Comparison of ENCODE assay signal across 9 cellular contexts in the genomic region with DNA sequence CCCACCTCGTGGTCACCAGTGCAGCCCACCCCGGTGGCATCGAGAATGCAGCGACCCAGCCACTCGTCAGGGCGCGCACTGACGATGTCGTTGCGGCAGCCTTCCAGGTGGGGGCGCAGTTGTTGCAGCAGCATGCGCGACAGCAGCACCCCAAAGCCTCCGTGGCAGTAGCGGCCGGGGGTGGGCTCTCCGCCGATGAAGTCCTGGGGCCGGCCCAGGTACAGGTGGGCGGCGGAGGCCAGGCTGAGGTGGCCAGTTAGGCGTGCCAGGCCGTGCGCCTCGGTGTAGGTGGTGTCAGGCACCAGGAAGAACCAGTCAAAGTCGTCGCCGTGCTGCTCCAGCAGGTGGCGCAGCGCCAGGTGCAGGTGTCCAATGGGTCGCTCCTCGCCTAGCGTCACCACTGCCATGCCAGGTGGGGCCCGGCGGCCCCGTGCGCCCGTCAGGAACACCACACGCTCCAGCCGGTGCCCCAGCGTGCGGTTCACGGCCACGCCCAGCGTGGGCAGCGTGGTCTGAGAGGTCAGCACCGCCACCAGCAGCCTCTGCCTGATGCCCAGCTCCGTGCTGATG. TPM values are rescaled to one million over a fixed set of nuclear protein-coding genes. Genes with fewer than 3 reads are reported as not detected.
A peak's percentile ranks its signal among the peaks of the same experiment; 100 is the strongest.
DNase-seq lines count a peak whose midpoint lies in the region; ATAC-seq and TF ChIP-seq lines count a peak whose summit lies in the region.
"Had no signal": no experiment of that assay in that cellular context is flagged by ENCODE, and none has a peak within 500 bp of the region (broad histone marks: within the 10 kb centered on the region; RNA-seq: fewer than 3 reads in every experiment).

No MANE protein-coding gene starts in this region.

- H3K4me3 ChIP-seq in HAP-1 (peak overlapping the region; percentile 67), Loucy (ENCODE audit: low read length, poor library complexity, severe bottlenecking) (peak overlapping the region; percentile 71), rectal smooth muscle tissue (ENCODE audit: low read length) (peak overlapping the region; percentile 55), aorta (ENCODE audit: low read length in 2 of 2) (no peak overlapping the region)

- no peaks in the 10 kb centered on the region for H3K9me2 ChIP-seq in Loucy (replicated peaks; ENCODE audit: low read depth, low read length)

- H3K36me3 ChIP-seq in HAP-1 (replicated peaks) (peaks cover 19% of the 10 kb centered on the region), Loucy (ENCODE audit: insufficient read depth, low read length) (no peaks in the 10 kb centered on the region), rectal smooth muscle tissue (ENCODE audit: control insufficient read depth, insufficient read depth, low read length) (peaks cover 3% of the 10 kb centered on the region), aorta (ENCODE audit: control insufficient read depth in 1 of 2, insufficient read depth in 2 of 2, low read length in 1 of 2) (peaks cover 0 to 2% of the 10 kb centered on the region in 2 donors)

- no peak overlapping the region for H3K27ac ChIP-seq in rectal smooth muscle tissue (ENCODE audit: low read depth, low read length)
- H3K27ac ChIP-seq in aorta (ENCODE audit: low read depth in 1 of 2, low read length in 2 of 2): no peak overlapping the region

- H3K4me2 ChIP-seq in Loucy (ENCODE audit: low read depth, low read length, poor library complexity, severe bottlenecking): peak overlapping the region; percentile 85

- H3K9ac ChIP-seq in Loucy (ENCODE audit: low read depth, low read length, poor library complexity, severe bottlenecking) (no peak overlapping the region), rectal smooth muscle tissue (ENCODE audit: low read length) (no peak overlapping the region)

- H3K4me1 ChIP-seq in HAP-1 (peaks cover 8% of the 10 kb centered on the region; the same call in 1 of the 2 replicates), Loucy (ENCODE audit: insufficient read depth, low read length, poor library complexity, severe bottlenecking) (peaks cover 10% of the 10 kb centered on the region), rectal smooth muscle tissue (ENCODE audit: control insufficient read depth, insufficient read depth, low read length) (peaks cover 4% of the 10 kb centered on the region), aorta (ENCODE audit: control insufficient read depth in 1 of 2, insufficient read depth in 2 of 2, low read length in 2 of 2) (no peaks in the 10 kb centered on the region)

- ATAC-seq in Right ventricle myocardium superior (ENCODE audit: poor library complexity) (peak; percentile 33), aorta (ENCODE audit: low FRiP score) (no peak)

- DNase-seq in G401 (ENCODE audit: low spot score) (peak; percentile 83), HAP-1 (ENCODE audit: low spot score in 2 of 2) (peak; percentile 56 to 91), SK-MEL-5 (ENCODE audit: low read depth, low spot score) (peak; percentile 74), Right ventricle myocardium superior (peak; percentile 88), aorta (peak; percentile 81 to 92)
- peak; percentile 89 for DNase-seq in activated naive CD4-positive, alpha-beta T cell treated with anti-CD3 and anti-CD28 coated beads, Interleukin-2, amount 50 U/mL, for 16 hours

- H3K9me3 ChIP-seq in HAP-1: no peaks in the 10 kb centered on the region
- no peaks in the 10 kb centered on the region for H3K9me3 ChIP-seq in Loucy (ENCODE audit: insufficient read depth, low read depth, low read length)
- H3K9me3 ChIP-seq in aorta (ENCODE audit: control insufficient read depth, low read length): no peaks in the 10 kb centered on the region

- H3K27me3 ChIP-seq in HAP-1 (ENCODE audit: low read depth) (no peaks in the 10 kb centered on the region), Loucy (ENCODE audit: insufficient read depth, low read length, poor library complexity, severe bottlenecking) (no peaks in the 10 kb centered on the region), rectal smooth muscle tissue (ENCODE audit: control insufficient read depth, insufficient read depth, low read length) (no peaks in the 10 kb centered on the region), aorta (ENCODE audit: control insufficient read depth in 1 of 2, insufficient read depth in 2 of 2, low read length in 1 of 2) (no peaks in the 10 kb centered on the region)

- in situ Hi-C loops in G401 (cut with HindIII; ENCODE audit: low sequenced_read_pairs) (no loop called here), HAP-1 (cut with MboI; ENCODE audit: low sequenced_read_pairs) (loop anchor here (5.0 kb wide), 1 partner anchor 101 kb away; no protein-coding TSS in a partner anchor), SK-MEL-5 (cut with HindIII; ENCODE audit: low pct_unique_long_range_greater_than_20kb, low sequenced_read_pairs) (no loop called here)

- no peaks in the 10 kb centered on the region for H3F3A ChIP-seq in Loucy (ENCODE audit: low read depth)

- intact Hi-C loops in Right ventricle myocardium superior (cut with DNase I): loop anchor here (5.0 kb wide), 2 partner anchors 101 to 146 kb away; no protein-coding TSS in a partner anchor
- intact Hi-C loops in aorta (cut with DNase I): loop anchor here (2.0 to 5.0 kb wide), 4 partner anchors 43 to 149 kb away; a partner anchor contains a TSS

- H4K20me1 ChIP-seq in Loucy (ENCODE audit: insufficient read depth, low read length, poor library complexity, severe bottlenecking): peaks cover 7% of the 10 kb centered on the region

- peak; percentile 100 for TF ChIP-seq CTCF in Loucy (conservative IDR thresholded peaks at IDR 0.05; ENCODE audit: low read length)

- no peaks in the 10 kb centered on the region for H3K79me2 ChIP-seq in Loucy (ENCODE audit: insufficient read depth, low read length)

- WGBS in aorta, 2 donors: 17 to 18% methylated on average over 44 to 48 of the region's 48 CpGs

- peak overlapping the region; percentile 69; the same call in 1 of the 2 replicates for H2AFZ ChIP-seq in Loucy (ENCODE audit: low read length)

RNA-seq across cellular contexts. Expression of a gene that starts 1.9 kb away (rescaled TPM):
- 87.3 and 89.2 TPM in 2 replicates for total RNA-seq in G401 (2014; rRNA removed; shearing (Covaris generic))
- total RNA-seq in SK-MEL-5 (2014; rRNA removed; shearing (Covaris generic)): 93.9 and 111 TPM in 2 replicates
- 319 and 330 TPM in 2 replicates for polyA plus RNA-seq in SK-MEL-5 (2015; cell fraction: cytosol; rRNA removed)
- polyA plus RNA-seq in SK-MEL-5 (2015; cell fraction: nucleus; rRNA removed): 28.6 and 45.7 TPM in 2 replicates
- 85.9 TPM for total RNA-seq in Right ventricle myocardium superior
- total RNA-seq in aorta: 10 to 100 TPM; 75.7 to 81.2 TPM
- polyA plus RNA-seq in aorta: 10 to 100 TPM; 20.0 to 70.6 TPM

RNA-seq across cellular contexts. Expression of a gene that starts 2.1 kb away (rescaled TPM):
- total RNA-seq in G401 (2014; rRNA removed; shearing (Covaris generic)): 9.0 and 11.1 TPM in 2 replicates
- 2.1 TPM in 2 replicates for total RNA-seq in SK-MEL-5 (2014; rRNA removed; shearing (Covaris generic))
- polyA plus RNA-seq in SK-MEL-5 (2015; cell fraction: cytosol; rRNA removed): 3.1 and 4.7 TPM in 2 replicates
- polyA plus RNA-seq in SK-MEL-5 (2015; cell fraction: nucleus; rRNA removed): 9.8 and 10.0 TPM in 2 replicates
- 2.6 TPM for total RNA-seq in Right ventricle myocardium superior
- total RNA-seq in aorta: 1 to 10 TPM; 1.7 to 2.3 TPM
- 1 to 10 TPM in 1 of 2 donors, not detected in 1; 7.4 TPM for polyA plus RNA-seq in aorta

RNA-seq across cellular contexts. Expression of a gene that starts 27.4 kb away (rescaled TPM):
- 0.25 TPM in 1 of 2 replicates, not detected in the other for total RNA-seq in G401 (2014; rRNA removed; shearing (Covaris generic))
- not detected in 2 replicates for total RNA-seq in SK-MEL-5 (2014; rRNA removed; shearing (Covaris generic))
- polyA plus RNA-seq in SK-MEL-5 (2015; cell fraction: cytosol; rRNA removed): not detected in 2 replicates
- polyA plus RNA-seq in SK-MEL-5 (2015; cell fraction: nucleus; rRNA removed): 0.95 and 6.4 TPM in 2 replicates
- total RNA-seq in Right ventricle myocardium superior (not detected), aorta (under 1 TPM; 0.29 to 0.42 TPM)
- polyA plus RNA-seq in aorta: under 1 TPM in 1 of 2 donors, not detected in 1; 0.26 TPM

RNA-seq across cellular contexts. Expression of a gene that starts 29.6 kb away (rescaled TPM):
- 106 and 117 TPM in 2 replicates for total RNA-seq in G401 (2014; rRNA removed; shearing (Covaris generic))
- total RNA-seq in SK-MEL-5 (2014; rRNA removed; shearing (Covaris generic)): 30.7 and 34.7 TPM in 2 replicates
- polyA plus RNA-seq in SK-MEL-5 (2015; cell fraction: cytosol; rRNA removed): 39.8 and 46.7 TPM in 2 replicates
- 142 and 151 TPM in 2 replicates for polyA plus RNA-seq in SK-MEL-5 (2015; cell fraction: nucleus; rRNA removed)
- 165 TPM for total RNA-seq in Right ventricle myocardium superior
- 10 to 100 TPM; 65.3 to 76.7 TPM for total RNA-seq in aorta
- polyA plus RNA-seq in aorta: 100 to 1,000 TPM in 1 of 2 donors, 10 to 100 TPM in 1; 17.8 to 243 TPM

RNA-seq across cellular contexts. Expression of a gene that starts 30.4 kb away (rescaled TPM):
- 1.3 TPM in 1 of 2 replicates, not detected in the other for total RNA-seq in G401 (2014; rRNA removed; shearing (Covaris generic))
- 0.18 TPM in 1 of 2 replicates, not detected in the other for total RNA-seq in SK-MEL-5 (2014; rRNA removed; shearing (Covaris generic))
- polyA plus RNA-seq in SK-MEL-5 (2015; cell fraction: cytosol; rRNA removed): 0.41 TPM in 1 of 2 replicates, not detected in the other
- 1.5 and 4.8 TPM in 2 replicates for polyA plus RNA-seq in SK-MEL-5 (2015; cell fraction: nucleus; rRNA removed)
- 2.6 TPM for total RNA-seq in Right ventricle myocardium superior
- under 1 TPM; 0.51 to 0.55 TPM for total RNA-seq in aorta
- 1 to 10 TPM in 1 of 2 donors, not detected in 1; 3.6 TPM for polyA plus RNA-seq in aorta
- total RNA-seq: urinary bladder had no signal

Comparison
In these comparisons a context has a peak if more than half of its experiments do, and no peak if none do; other contexts are left out.
1. H3K4me3 ChIP-seq: peak in HAP-1 (single experiment), Loucy (single experiment) and rectal smooth muscle tissue (single experiment); none in aorta (0 of 2).
2. Peak in every context shown above with its lines, with median percentiles within 50 percentile points of each other: DNase-seq.